In the genomic region with DNA sequence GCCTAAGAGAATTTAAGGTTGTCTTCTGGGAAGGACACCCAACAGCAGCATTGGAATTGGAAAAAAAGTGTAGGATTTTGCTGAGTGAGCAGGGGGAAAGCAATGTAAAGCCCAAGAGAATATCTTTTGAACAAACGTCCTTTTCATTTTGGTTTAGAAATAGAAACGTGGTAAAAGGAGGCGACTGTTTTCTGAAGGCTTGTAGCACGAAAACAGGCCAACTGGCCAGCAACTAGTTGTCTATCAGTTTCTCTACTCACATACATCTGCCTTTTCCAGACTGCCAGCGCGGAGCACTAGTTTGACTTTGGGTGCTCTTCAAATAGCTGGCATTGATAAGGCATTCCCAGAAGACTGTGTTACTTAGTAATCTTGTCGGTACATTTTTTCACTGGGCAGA, we compare ENCODE assay signal across 10 cellular contexts. TPM values are rescaled to one million over a fixed set of nuclear protein-coding genes. Genes with fewer than 3 reads are reported as not detected.
A peak's percentile ranks its signal among the peaks of the same experiment; 100 is the strongest.
DNase-seq lines count a peak whose midpoint lies in the region; ATAC-seq and TF ChIP-seq lines count a peak whose summit lies in the region.
"Had no signal": no experiment of that assay in that cellular context is flagged by ENCODE, and none has a peak within 500 bp of the region (broad histone marks: within the 10 kb centered on the region; RNA-seq: fewer than 3 reads in every experiment).

No MANE protein-coding gene starts in this region.

- no peak overlapping the region for H3K9ac ChIP-seq in DND-41 (ENCODE audit: low read depth, low read length)
- no peak overlapping the region for H3K9ac ChIP-seq in trophoblast cell (ENCODE audit: low read length)

- H3K9me3 ChIP-seq in DND-41 (ENCODE audit: insufficient read depth, low read length, severe bottlenecking) (no peaks in the 10 kb centered on the region), WERI-Rb-1 (ENCODE audit: severe bottlenecking) (no peaks in the 10 kb centered on the region), trophoblast cell (ENCODE audit: insufficient read depth, low read depth, low read length) (no peaks in the 10 kb centered on the region)

- no peak overlapping the region for H3K23ac ChIP-seq in trophoblast cell (ENCODE audit: low read length)

- H3K4me3 ChIP-seq in DND-41 (ENCODE audit: low read depth in 1 of 2, low read length in 2 of 2) = no peak overlapping the region
- H3K4me3 ChIP-seq in WERI-Rb-1 (ENCODE audit: low read depth, low read length) = peak overlapping the region; percentile 85
- H3K4me3 ChIP-seq in trophoblast cell (ENCODE audit: low read depth, low read length) = no peak overlapping the region

- no peak for DNase-seq in DND-41
- no peak for DNase-seq in WERI-Rb-1
- DNase-seq in foreskin melanocyte = peak; percentile 67
- DNase-seq in trophoblast cell = no peak
- DNase-seq in GF-D8 (lab: John Stamatoyannopoulos, UW) = no peak
- DNase-seq in NOMO-1 treated with dmso at 0.1 percent for 144 hours (lab: John Stamatoyannopoulos, UW; ENCODE audit: unreplicated experiment) = no peak
- DNase-seq: activated CD4-positive, alpha-beta T cell treated with anti-CD3 and anti-CD28 coated beads, Interleukin-2, amount 50 U/mL, for 4 hours; NCI-H1930 had no signal

- H3K4ac ChIP-seq in trophoblast cell (ENCODE audit: low read depth, low read length) = no peak overlapping the region

- no peak overlapping the region for H4K12ac ChIP-seq in trophoblast cell (ENCODE audit: low read depth, low read length)

- TF ChIP-seq CTCF in DND-41 (IDR thresholded peaks at IDR 0.05; ENCODE audit: borderline replicate concordance, extremely low read depth, low read length, poor library complexity, severe bottlenecking) (no peak), WERI-Rb-1 (IDR thresholded peaks at IDR 0.05; ENCODE audit: low read depth, low read length) (no peak)

- no peak overlapping the region for H2BK12ac ChIP-seq in trophoblast cell (ENCODE audit: low read length)

- no peak overlapping the region for H2BK5ac ChIP-seq in trophoblast cell (ENCODE audit: low read depth, low read length, poor library complexity)

- no peak overlapping the region for H3K14ac ChIP-seq in trophoblast cell (ENCODE audit: low read length)

- H3K4me1 ChIP-seq in DND-41 (ENCODE audit: insufficient read depth, low read length) (peaks cover 39% of the 10 kb centered on the region), trophoblast cell (ENCODE audit: control insufficient read depth in 1 of 2, insufficient read depth in 2 of 2, low read length in 2 of 2) (peaks cover 6 to 9% of the 10 kb centered on the region in 2 experiments)

- H3K79me2 ChIP-seq in DND-41 (ENCODE audit: insufficient read depth, low read length) (peaks cover 34% of the 10 kb centered on the region), trophoblast cell (ENCODE audit: control insufficient read depth, insufficient read depth, low read length, poor library complexity) (no peaks in the 10 kb centered on the region)

- no CpG with 5 or more reads among the region's 7 CpGs for WGBS in trophoblast cell (ENCODE audit: extremely low coverage, insufficient coverage, insufficient read length)

- H2AFZ ChIP-seq in DND-41 (ENCODE audit: low read depth, low read length) = no peak overlapping the region
- H2AFZ ChIP-seq in trophoblast cell (ENCODE audit: insufficient read depth, low read length, poor library complexity) = no peak overlapping the region

- H3K27me3 ChIP-seq in DND-41 (ENCODE audit: insufficient read depth, low read length, poor library complexity) = no peaks in the 10 kb centered on the region
- H3K27me3 ChIP-seq in WERI-Rb-1 (ENCODE audit: insufficient read depth, low read depth, severe bottlenecking) = no peaks in the 10 kb centered on the region
- H3K27me3 ChIP-seq in trophoblast cell (ENCODE audit: insufficient read depth, low read length) = peaks cover 11% of the 10 kb centered on the region

- no peak overlapping the region for H3K18ac ChIP-seq in trophoblast cell (ENCODE audit: low read length)

- H3K4me2 ChIP-seq in DND-41 (ENCODE audit: insufficient read depth, low read length) (peak overlapping the region; percentile 93; the same call in 1 of the 2 replicates), trophoblast cell (ENCODE audit: low read length) (peak overlapping the region; percentile 92)

- no peak overlapping the region for H2BK120ac ChIP-seq in trophoblast cell (ENCODE audit: insufficient read depth, low read length, poor library complexity)

- peaks cover 5% of the 10 kb centered on the region; the same call in 1 of the 2 replicates for H4K20me1 ChIP-seq in DND-41 (ENCODE audit: insufficient read depth, low read length)

- H4K91ac ChIP-seq in trophoblast cell (ENCODE audit: low read depth, low read length) = no peak overlapping the region

- H3K79me1 ChIP-seq in trophoblast cell (ENCODE audit: low read length) = no peaks in the 10 kb centered on the region

- no peak for ATAC-seq in DND-41 (ENCODE audit: insufficient read depth, low read depth)
- no peak for ATAC-seq in HG03280 (IDR thresholded peaks at IDR 0.05; ENCODE audit: unreplicated experiment)
- ATAC-seq in GM18520 (IDR thresholded peaks at IDR 0.05; ENCODE audit: unreplicated experiment) = no peak

- H4K8ac ChIP-seq in trophoblast cell (ENCODE audit: low read depth, low read length) = no peak overlapping the region

- no peak overlapping the region for H3K27ac ChIP-seq in DND-41 (ENCODE audit: low read length)
- no peak overlapping the region for H3K27ac ChIP-seq in WERI-Rb-1
- no peak overlapping the region for H3K27ac ChIP-seq in trophoblast cell (ENCODE audit: low read depth, low read length)

- no peak overlapping the region for H2AK5ac ChIP-seq in trophoblast cell (ENCODE audit: low read length)

- H3K36me3 ChIP-seq in DND-41 (ENCODE audit: insufficient read depth, low read length) (no peaks in the 10 kb centered on the region; the same call in 1 of the 2 replicates), WERI-Rb-1 (no peaks in the 10 kb centered on the region; the same call in 1 of the 2 replicates), trophoblast cell (ENCODE audit: control insufficient read depth in 1 of 2, insufficient read depth in 2 of 2, low read length in 2 of 2) (no peaks in the 10 kb centered on the region)

RNA-seq across cellular contexts. Expression of gene LRRC8C, which starts 1.2 kb away (rescaled TPM):
- 0.78 and 0.90 TPM in 2 replicates for polyA plus RNA-seq in trophoblast cell (2013)
